1 cellular context compared by ENCODE assay signal in genomic region chr17:28466521-28467048, GRCh38.
TF ChIP-seq lines count a peak whose summit lies in the region.

No MANE protein-coding gene starts in this region.

TF ChIP-seq in GM23338, 12 proteins besides CTCF, POLR2A, EP300 and RAD21:
- TF ChIP-seq JUNB (IDR thresholded peaks at IDR 0.05; ENCODE audit: unreplicated experiment) (no peak), REST (IDR thresholded peaks at IDR 0.05; ENCODE audit: unreplicated experiment) (no peak), NANOG (IDR thresholded peaks at IDR 0.05; ENCODE audit: borderline replicate concordance) (no peak), STAT1 (IDR thresholded peaks at IDR 0.05; ENCODE audit: unreplicated experiment) (no peak), POLR2AphosphoS5 (IDR thresholded peaks at IDR 0.05; ENCODE audit: low read depth) (no peak), EZH2phosphoT487 (IDR thresholded peaks at IDR 0.05; ENCODE audit: unreplicated experiment) (no peak), ZNF331 (CRISPR knock-in tag; IDR thresholded peaks at IDR 0.05; ENCODE audit: low read depth) (no peak), EZH2 (IDR thresholded peaks at IDR 0.05; ENCODE audit: low read depth, unreplicated experiment) (no peak), ETS1 (IDR thresholded peaks at IDR 0.05) (no peak), ZNF462 (CRISPR knock-in tag; IDR thresholded peaks at IDR 0.05) (no peak), ZNF114 (CRISPR knock-in tag; IDR thresholded peaks at IDR 0.05) (no peak), CREB1 (CRISPR knock-in tag; IDR thresholded peaks at IDR 0.05; ENCODE audit: low read depth) (no peak)
